ENCODE assay signal across 20 cellular contexts in the genomic region with DNA sequence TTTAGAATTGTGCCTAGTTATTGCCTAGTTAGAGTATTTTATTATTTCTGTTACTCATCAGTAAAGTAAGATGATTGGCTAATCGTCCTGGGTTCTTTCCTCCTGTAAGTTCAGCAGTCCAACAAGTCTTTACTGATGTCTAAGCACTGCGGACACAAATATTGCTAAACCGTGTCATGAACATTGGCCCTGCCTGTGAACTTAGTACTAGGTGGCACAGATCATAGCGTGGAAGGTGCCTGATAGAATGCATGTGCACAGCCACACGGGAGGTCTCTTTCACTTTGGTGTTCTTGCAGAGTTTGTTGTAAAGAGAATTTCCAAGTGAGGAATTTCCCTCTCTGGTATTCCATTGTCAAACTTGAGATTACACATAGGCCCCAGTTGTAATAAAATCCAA.
"Had no signal": no experiment of that assay in that cellular context is flagged by ENCODE, and none has a peak within 500 bp of the region (broad histone marks: within the 10 kb centered on the region; RNA-seq: fewer than 3 reads in every experiment).

No MANE protein-coding gene starts in this region.

- DNase-seq: activated CD4-positive, alpha-beta T cell treated with anti-CD3 and anti-CD28 coated beads, Interleukin-2, amount 50 U/mL, for 1 hour; activated CD4-positive, CD25-positive, alpha-beta regulatory T cell treated with anti-CD3 and anti-CD28 coated beads, Interleukin-2, amount 50 U/mL, for 72 hours; activated CD8-positive, alpha-beta memory T cell treated with anti-CD3 and anti-CD28 coated beads, Interleukin-2, amount 50 U/mL, for 4 hours; activated gamma-delta T cell treated with Interleukin-2 at 50 U/mL for 16 hours; activated T-cell treated with anti-CD3 and anti-CD28 coated beads, Interleukin-2, amount 50 U/mL, for 48 hours; anterior cingulate cortex; brain microvascular endothelial cell; cortex of kidney; kidney; stimulated activated CD4-positive, alpha-beta T cell treated with anti-CD3 and anti-CD28 coated beads, Interleukin-12 subunit alpha, Interleukin-12 subunit beta, amount 100 ng/mL, for 4 hours; stimulated activated CD4-positive, alpha-beta T cell treated with anti-CD3 and anti-CD28 coated beads, Interleukin-1b, Interleukin-23, amount 100 ng/mL, for 48 hours; stimulated activated CD8-positive, alpha-beta memory T cell treated with anti-CD3 and anti-CD28 coated beads, Interleukin-4, amount 100 ng/mL, for 48 hours; stimulated activated naive CD8-positive, alpha-beta T cell treated with anti-CD3 and anti-CD28 coated beads, Interleukin-15, Interleukin-2, amounts not matched to agents 100 U/mL and 50 U/mL, for 24 hours; T-helper 9 cell; transverse colon had no signal

- ATAC-seq: natural killer cell treated with Interleukin-12 subunit alpha and Interleukin-12 subunit beta and Interleukin-15 and Interleukin-18, amount 100 ng/mL, for 72 hours; stimulated activated naive CD8-positive, alpha-beta T cell treated with anti-CD3 and anti-CD28 coated beads, Interleukin-15, Interleukin-2, amounts not matched to agents 100 U/mL and 50 U/mL, for 24 hours had no signal

- H3K27me3 Mint-ChIP-seq: natural killer cell treated with Interleukin-12 subunit alpha and Interleukin-12 subunit beta and Interleukin-15 and Interleukin-18, amount 100 ng/mL, for 72 hours had no signal

- H3K27ac ChIP-seq: brain microvascular endothelial cell, parathyroid adenoma, SK-N-MC, suprapubic skin, transverse colon, vagina had no signal

- H3K4me3 Mint-ChIP-seq: natural killer cell treated with Interleukin-12 subunit alpha and Interleukin-12 subunit beta and Interleukin-15 and Interleukin-18, amount 100 ng/mL, for 72 hours had no signal

- H3K9me3 ChIP-seq: suprapubic skin, transverse colon, vagina had no signal

- H3K4me3 ChIP-seq: SK-N-MC, suprapubic skin, transverse colon, vagina had no signal

- H3K27me3 ChIP-seq: brain microvascular endothelial cell, suprapubic skin, transverse colon, vagina had no signal

- H3K9ac ChIP-seq: parathyroid adenoma had no signal
